13 cellular contexts compared by ENCODE assay signal in genomic region chr20:22385602-22386299, GRCh38.
DNase-seq lines count a peak whose midpoint lies in the region; ATAC-seq, FAIRE-seq and TF ChIP-seq lines count a peak whose summit lies in the region.
"Had no signal": no experiment of that assay in that cellular context is flagged by ENCODE, and none has a peak within 500 bp of the region (broad histone marks: within the 10 kb centered on the region; RNA-seq: fewer than 3 reads in every experiment).

No MANE protein-coding gene starts in this region.

- 22% methylated on average over 6 of the region's 7 CpGs for WGBS in K562 (ENCODE audit: insufficient coverage, low coverage, missing lambda C conversion rate)
- 63% methylated on average over 7 of the region's 7 CpGs for WGBS in smooth muscle cell (ENCODE audit: low lambda C conversion rate)

- TF ChIP-seq EP300 in K562 (IDR thresholded peaks at IDR 0.05; ENCODE audit: low read length) = no peak

- H3K9me3 ChIP-seq in K562 (replicated peaks; ENCODE audit: control insufficient read depth, insufficient read depth, low read depth, low read length) = no peaks in the 10 kb centered on the region
- no peaks in the 10 kb centered on the region for H3K9me3 ChIP-seq in WERI-Rb-1 (ENCODE audit: severe bottlenecking)
- H3K9me3 ChIP-seq in smooth muscle cell (replicated peaks; ENCODE audit: low read depth) = no peaks in the 10 kb centered on the region

- H3K27ac ChIP-seq in K562 (ENCODE audit: extremely low read depth, low read depth, low read length) = no peak overlapping the region
- H3K27ac ChIP-seq in WERI-Rb-1 = no peak overlapping the region
- no peak overlapping the region for H3K27ac ChIP-seq in smooth muscle cell (ENCODE audit: low read depth)
- H3K27ac ChIP-seq: epithelial cell of prostate had no signal

- H3K4me1 Mint-ChIP-seq in nephron = peaks cover 5% of the 10 kb centered on the region
- H3K4me1 Mint-ChIP-seq: activated naive CD8-positive, alpha-beta T cell treated with anti-CD3 and anti-CD28 coated beads for 36 hours had no signal

- no peak for TF ChIP-seq POLR2A in K562 (conservative IDR thresholded peaks at IDR 0.05)

- H3K9me1 ChIP-seq in K562 (ENCODE audit: control insufficient read depth, insufficient read depth, low read length) = no peaks in the 10 kb centered on the region

- H3K27me3 ChIP-seq in K562 (ENCODE audit: control insufficient read depth in 2 of 2, insufficient read depth in 2 of 2, low read length in 2 of 2) = no peaks in the 10 kb centered on the region
- peaks cover 54% of the 10 kb centered on the region for H3K27me3 ChIP-seq in WERI-Rb-1 (ENCODE audit: insufficient read depth, low read depth, severe bottlenecking)
- peaks cover 55% of the 10 kb centered on the region for H3K27me3 ChIP-seq in smooth muscle cell (ENCODE audit: low read depth)

- H3K79me2 ChIP-seq in K562 (ENCODE audit: control insufficient read depth, insufficient read depth, low read length) (no peaks in the 10 kb centered on the region), smooth muscle cell (ENCODE audit: low read depth) (no peaks in the 10 kb centered on the region)

- peak; percentile 94 for ATAC-seq in K562

- peak; percentile 47 to 72 (median 54) for TF ChIP-seq CTCF in K562 (IDR thresholded peaks at IDR 0.05 in 2 of 3, conservative IDR thresholded peaks at IDR 0.05 in 1 of 3; ENCODE audit: insufficient read depth in 2 of 3, low read depth in 1 of 3, low read length in 3 of 3)
- TF ChIP-seq CTCF in nephron (IDR thresholded peaks at IDR 0.05; ENCODE audit: unreplicated experiment in 3 of 3) = peak in 2 of 3 experiments; percentile 33 to 37
- TF ChIP-seq CTCF in WERI-Rb-1 (IDR thresholded peaks at IDR 0.05; ENCODE audit: low read depth, low read length) = no peak
- TF ChIP-seq CTCF in smooth muscle cell (IDR thresholded peaks at IDR 0.05; ENCODE audit: borderline replicate concordance, insufficient read depth, poor library complexity, severe bottlenecking) = no peak

- TF ChIP-seq RAD21 in K562 (CRISPR knock-in tag; conservative IDR thresholded peaks at IDR 0.05 in 1 of 2, IDR thresholded peaks at IDR 0.05 in 1 of 2) = peak; percentile 82 to 84

- H4K20me1 ChIP-seq in K562 (replicated peaks; ENCODE audit: control insufficient read depth, insufficient read depth, low read length) = no peaks in the 10 kb centered on the region
- no peaks in the 10 kb centered on the region for H4K20me1 ChIP-seq in smooth muscle cell (ENCODE audit: low read depth)

- no peak overlapping the region for H2AFZ ChIP-seq in K562 (ENCODE audit: low read depth, low read length)
- H2AFZ ChIP-seq in smooth muscle cell (ENCODE audit: low read depth) = no peak overlapping the region

- no peaks in the 10 kb centered on the region for H3K36me3 ChIP-seq in K562 (ENCODE audit: control insufficient read depth, insufficient read depth, low read length)
- H3K36me3 ChIP-seq in WERI-Rb-1 = no peaks in the 10 kb centered on the region
- no peaks in the 10 kb centered on the region for H3K36me3 ChIP-seq in smooth muscle cell (ENCODE audit: low read depth)

- H3K9ac ChIP-seq in K562 (ENCODE audit: insufficient read depth in 1 of 2, low read depth in 2 of 2, low read length in 2 of 2) (no peak overlapping the region), smooth muscle cell (ENCODE audit: low read depth) (no peak overlapping the region)

- H3K4me3 Mint-ChIP-seq in nephron = no peak overlapping the region
- H3K4me3 Mint-ChIP-seq: activated naive CD8-positive, alpha-beta T cell treated with anti-CD3 and anti-CD28 coated beads for 36 hours; memory B cell had no signal

- H3K27me3 Mint-ChIP-seq in nephron (ENCODE audit: low read depth) = peaks cover 5% of the 10 kb centered on the region
- H3K27me3 Mint-ChIP-seq: activated naive CD8-positive, alpha-beta T cell treated with anti-CD3 and anti-CD28 coated beads for 36 hours; memory B cell had no signal

- no peaks in the 10 kb centered on the region for H3K36me3 Mint-ChIP-seq in nephron (ENCODE audit: low read depth)
- H3K36me3 Mint-ChIP-seq: activated naive CD8-positive, alpha-beta T cell treated with anti-CD3 and anti-CD28 coated beads for 36 hours; memory B cell had no signal

- CTCF ChIA-PET in K562 (lab: Yijun Ruan, JAX; ENCODE audit: low intra/inter-chr PET ratio) = interaction anchor here (0.9 to 1.5 kb wide), 4 partner anchors 45 to 298 kb away, joined by 3 to 14 read pairs (median 4); no protein-coding TSS in a partner anchor

- in situ Hi-C loops in K562 (cut with MboI) = no loop called here

- H3K4me3 ChIP-seq in K562 (no peak overlapping the region), WERI-Rb-1 (ENCODE audit: low read depth, low read length) (no peak overlapping the region), smooth muscle cell (no peak overlapping the region)

- H3K4me1 ChIP-seq in K562 (replicated peaks in 1 of 2; ENCODE audit: control insufficient read depth in 2 of 2, insufficient read depth in 2 of 2, low read length in 2 of 2) = peaks cover 0 to 22% of the 10 kb centered on the region in 2 experiments; a peak in 2 of 5 replicates
- H3K4me1 ChIP-seq in smooth muscle cell (ENCODE audit: low read depth) = no peaks in the 10 kb centered on the region

- DNase-seq in H4 (ENCODE audit: low spot score) (peak; percentile 41), NCI-H345 (lab: John Stamatoyannopoulos, UW) (peak; percentile 41), K562 (ENCODE audit: extremely low read depth in 1 of 4, low spot score in 3 of 4) (peak; percentile 10 to 55 (median 30)), mesenteric fat pad (ENCODE audit: low spot score) (no peak), NCI-H187 treated with DMSO at 0.1 percent for 48 hours (lab: John Stamatoyannopoulos, UW) (no peak), WERI-Rb-1 (no peak), smooth muscle cell (lab: John Stamatoyannopoulos, UW; ENCODE audit: unreplicated experiment) (no peak)
- DNase-seq: activated CD4-positive, alpha-beta T cell treated with anti-CD3 and anti-CD28 coated beads for 1 hour; activated naive CD8-positive, alpha-beta T cell treated with anti-CD3 and anti-CD28 coated beads for 36 hours; NCI-H446 treated with DMSO at 0.1 percent for 48 hours had no signal

- no peaks in the 10 kb centered on the region for H3K9me3 Mint-ChIP-seq in nephron
- H3K9me3 Mint-ChIP-seq: activated naive CD8-positive, alpha-beta T cell treated with anti-CD3 and anti-CD28 coated beads for 36 hours; memory B cell had no signal

- POLR2A ChIA-PET in K562 (lab: Yijun Ruan, JAX) = no interaction called here

- intact Hi-C loops in K562 (cut with micrococcal nuclease) = loop anchor here (1.0 to 5.0 kb wide), 4 partner anchors 47 to 299 kb away; no protein-coding TSS in a partner anchor

- no peak overlapping the region for H3K4me2 ChIP-seq in K562 (ENCODE audit: insufficient read depth, low read length)
- H3K4me2 ChIP-seq in smooth muscle cell = no peak overlapping the region

- FAIRE-seq in K562 (lab: Jason Lieb, UNC) = peak; percentile 86

- BruUV-seq in K562 (replicated peaks; lab: Mats Ljungman, UMichigan) = no TSS peak

- H3F3A ChIP-seq in smooth muscle cell (ENCODE audit: low read depth) = no peaks in the 10 kb centered on the region

- no peak overlapping the region for H3K27ac Mint-ChIP-seq in nephron
- H3K27ac Mint-ChIP-seq: activated naive CD8-positive, alpha-beta T cell treated with anti-CD3 and anti-CD28 coated beads for 36 hours; memory B cell had no signal

TF ChIP-seq in K562, 482 proteins besides CTCF, POLR2A, EP300 and RAD21:
- TF ChIP-seq SMC3 (conservative IDR thresholded peaks at IDR 0.05; ENCODE audit: insufficient read depth, low read depth, low read length) (peak; percentile 59), ZSCAN29 (IDR thresholded peaks at IDR 0.05) (no peak), RCOR1 (IDR thresholded peaks at IDR 0.05; ENCODE audit: borderline replicate concordance in 1 of 2, low read depth in 2 of 2, low read length in 2 of 2) (peak in 1 of 2 experiments; percentile 8; a peak in 1 of 4 replicates), DEAF1 (CRISPR knock-in tag; IDR thresholded peaks at IDR 0.05) (peak; percentile 62), JUND (IDR thresholded peaks at IDR 0.05; ENCODE audit: borderline replicate concordance, low read depth, low read length) (peak; percentile 9; the same call in 1 of the 2 replicates), JUND (tag; IDR thresholded peaks at IDR 0.05; ENCODE audit: borderline replicate concordance, low read depth, low read length) (no peak), RBBP5 (IDR thresholded peaks at IDR 0.05; ENCODE audit: borderline replicate concordance, insufficient read depth, low read length, poor library complexity, severe bottlenecking) (no peak)

Comparison
In these comparisons a context has a peak if more than half of its experiments do, and no peak if none do; other contexts are left out.
1. DNase-seq: peak in H4 (single experiment), NCI-H345 (single experiment) and K562 (4 of 4); none in mesenteric fat pad (single experiment), NCI-H187 treated with DMSO at 0.1 percent for 48 hours (single experiment), WERI-Rb-1 (single experiment) and smooth muscle cell (single experiment).
2. CTCF ChIP-seq: peak in K562 (3 of 3) and nephron (2 of 3); none in WERI-Rb-1 (single experiment) and smooth muscle cell (single experiment).